20 cellular contexts compared by ENCODE assay signal in genomic region chr3:178451799-178452198, GRCh38.
DNase-seq lines count a peak whose midpoint lies in the region; ATAC-seq, FAIRE-seq and TF ChIP-seq lines count a peak whose summit lies in the region.
"Had no signal": no experiment of that assay in that cellular context is flagged by ENCODE, and none has a peak within 500 bp of the region (broad histone marks: within the 10 kb centered on the region; RNA-seq: fewer than 3 reads in every experiment).

No MANE protein-coding gene starts in this region.

- H3K36me3 ChIP-seq in H1 (ENCODE audit: control insufficient read depth in 2 of 4, insufficient read depth in 4 of 4, low read length in 3 of 4) (no peaks in the 10 kb centered on the region; a peak in 1 of 8 replicates), HepG2 (replicated peaks in 1 of 2; ENCODE audit: control insufficient read depth in 1 of 2, insufficient read depth in 2 of 2, low read length in 2 of 2) (no peaks in the 10 kb centered on the region)

- TF ChIP-seq EP300 in H1 (IDR thresholded peaks at IDR 0.05; ENCODE audit: borderline replicate concordance in 1 of 2, low read depth in 2 of 2, low read length in 2 of 2) = no peak
- no peak for TF ChIP-seq EP300 in HepG2 (IDR thresholded peaks at IDR 0.05; ENCODE audit: low read depth in 2 of 2, low read length in 2 of 2)
- TF ChIP-seq EP300 in HepG2 (CRISPR knock-in tag; IDR thresholded peaks at IDR 0.05; ENCODE audit: borderline replicate concordance) = no peak

- no peak overlapping the region for H3K14ac ChIP-seq in H1 (ENCODE audit: insufficient read length)

- CTCF ChIA-PET in H1 (lab: Charles Lee; ENCODE audit: partially characterized antibody) = interaction anchor here (0.6 to 0.7 kb wide), 3 partner anchors 11 to 1128 kb away, joined by 3 to 4 read pairs (median 3); no protein-coding TSS in a partner anchor
- CTCF ChIA-PET in HepG2 (lab: Yijun Ruan, JAX; ENCODE audit: low intra/inter-chr PET ratio, low total read pairs) = no interaction called here

- no peaks in the 10 kb centered on the region for H3K27me3 ChIP-seq in H1 (replicated peaks in 1 of 4; ENCODE audit: control insufficient read depth in 3 of 4, extremely low read depth in 1 of 4, insufficient read depth in 3 of 4, low read length in 3 of 4)
- H3K27me3 ChIP-seq in HepG2 (ENCODE audit: control insufficient read depth in 1 of 2, insufficient read depth in 2 of 2, low read length in 2 of 2) = no peaks in the 10 kb centered on the region

- POLR2A ChIA-PET in H1 (lab: Charles Lee; ENCODE audit: partially characterized antibody) = no interaction called here
- POLR2A ChIA-PET in HepG2 (lab: Yijun Ruan, JAX) = no interaction called here

- no peak overlapping the region for H2BK120ac ChIP-seq in H1 (replicated peaks; ENCODE audit: low read depth, low read length)

- DNase-seq in DMS 273 (lab: John Stamatoyannopoulos, UW; ENCODE audit: unreplicated experiment) (peak; percentile 7), DMS 273 treated with DMSO at 0.1 percent for 48 hours (lab: John Stamatoyannopoulos, UW) (no peak), GM12865 (ENCODE audit: low read depth) (peak; percentile 26), NCI-H69 (lab: John Stamatoyannopoulos, UW) (peak; percentile 45), H1 (ENCODE audit: low read depth in 1 of 2, low spot score in 2 of 2) (no peak), NCI-H1092 treated with DMSO at 0.1 percent for 48 hours (lab: John Stamatoyannopoulos, UW) (no peak), HepG2 (ENCODE audit: low spot score) (no peak)
- no peak for DNase-seq in activated T-cell treated with anti-CD3 and anti-CD28 coated beads, Interleukin-2, amount 50 U/mL, for 24 hours
- DNase-seq: CD8-positive, alpha-beta T cell; DND-41; KBM-7; NCI-H187 treated with DMSO at 0.1 percent for 48 hours; NCI-H2171 treated with DMSO at 0.1 percent for 48 hours; NCI-H446 treated with DMSO at 0.1 percent for 48 hours; Right ventricle myocardium superior had no signal

- no peak for TF ChIP-seq CTCF in GM12865 (IDR thresholded peaks at IDR 0.05; ENCODE audit: insufficient read depth, low read depth, low read length, missing control alignments)
- peak; percentile 6 to 23 (median 21); a peak in 3 of 4 replicates for TF ChIP-seq CTCF in H1 (IDR thresholded peaks at IDR 0.05; ENCODE audit: control extremely low read depth in 1 of 3, insufficient read depth in 1 of 3, low read depth in 1 of 3, low read length in 3 of 3)
- no peak for TF ChIP-seq CTCF in HepG2 (CRISPR knock-in tag; IDR thresholded peaks at IDR 0.05)

- no peak overlapping the region for H2AK5ac ChIP-seq in H1 (ENCODE audit: low read depth, low read length)

- no peak overlapping the region for H2AFZ ChIP-seq in H1 (ENCODE audit: low read length)
- H2AFZ ChIP-seq in HepG2 (ENCODE audit: low read length) = no peak overlapping the region

- H3K27ac ChIP-seq in H1 (ENCODE audit: low read depth, low read length) = no peak overlapping the region
- no peak overlapping the region for H3K27ac ChIP-seq in HepG2 (ENCODE audit: extremely low read length, insufficient read depth, low read length)
- H3K27ac ChIP-seq: 22Rv1, SK-N-MC had no signal

- no peaks in the 10 kb centered on the region for H3K9me3 Mint-ChIP-seq in activated T-cell treated with anti-CD3 and anti-CD28 coated beads, Interleukin-2, amount 50 U/mL, for 24 hours
- H3K9me3 Mint-ChIP-seq: CD8-positive, alpha-beta T cell had no signal

- no peak for ATAC-seq in HepG2
- ATAC-seq: CD8-positive, alpha-beta T cell had no signal

- no peaks in the 10 kb centered on the region for H3K4me1 Mint-ChIP-seq in activated T-cell treated with anti-CD3 and anti-CD28 coated beads, Interleukin-2, amount 50 U/mL, for 24 hours (ENCODE audit: low read depth)

- no peak for FAIRE-seq in H1 (lab: Jason Lieb, UNC)
- FAIRE-seq in HepG2 (lab: Jason Lieb, UNC) = no peak
- FAIRE-seq: D721Med, G401.6, RCC 7860 had no signal

- no peak overlapping the region for H3K4me2 ChIP-seq in H1 (ENCODE audit: insufficient read depth in 1 of 2, low read depth in 2 of 2, low read length in 2 of 2)
- H3K4me2 ChIP-seq in HepG2 (ENCODE audit: low read depth, low read length) = no peak overlapping the region

- no peak overlapping the region for H2BK5ac ChIP-seq in H1 (ENCODE audit: low read depth, low read length)

- TF ChIP-seq POLR2A in H1 (IDR thresholded peaks at IDR 0.05; ENCODE audit: control extremely low read depth in 1 of 2, low read depth in 2 of 2, low read length in 2 of 2) (no peak), HepG2 (IDR thresholded peaks at IDR 0.05; ENCODE audit: insufficient read depth in 1 of 2, low read depth in 2 of 2, low read length in 2 of 2) (no peak)

- TF ChIP-seq RAD21 in H1 (IDR thresholded peaks at IDR 0.05 in 1 of 2, conservative IDR thresholded peaks at IDR 0.05 in 1 of 2; ENCODE audit: low read depth in 2 of 2, low read length in 2 of 2) = peak; percentile 51 to 57
- TF ChIP-seq RAD21 in HepG2 (CRISPR knock-in tag; IDR thresholded peaks at IDR 0.05) = no peak

- BruUV-seq in HepG2 (replicated peaks; lab: Mats Ljungman, UMichigan) = no TSS peak

- H3K9me3 ChIP-seq in H1 (ENCODE audit: insufficient read depth in 2 of 2, low read depth in 1 of 2, low read length in 1 of 2) (no peaks in the 10 kb centered on the region), HepG2 (ENCODE audit: low read length) (no peaks in the 10 kb centered on the region)

- H3K4me3 Mint-ChIP-seq in activated T-cell treated with anti-CD3 and anti-CD28 coated beads, Interleukin-2, amount 50 U/mL, for 24 hours = no peak overlapping the region
- H3K4me3 Mint-ChIP-seq: CD8-positive, alpha-beta T cell had no signal

- no peaks in the 10 kb centered on the region for H3K36me3 Mint-ChIP-seq in activated T-cell treated with anti-CD3 and anti-CD28 coated beads, Interleukin-2, amount 50 U/mL, for 24 hours (ENCODE audit: low read depth)
- H3K36me3 Mint-ChIP-seq: CD8-positive, alpha-beta T cell had no signal

- no peak overlapping the region for H4K91ac ChIP-seq in H1 (replicated peaks; ENCODE audit: insufficient read length, low read length)

- H4K20me1 ChIP-seq in H1 (replicated peaks in 1 of 2; ENCODE audit: control insufficient read depth in 1 of 2, insufficient read depth in 2 of 2, low read length in 2 of 2) = no peaks in the 10 kb centered on the region
- H4K20me1 ChIP-seq in HepG2 (ENCODE audit: insufficient read depth, low read length) = no peaks in the 10 kb centered on the region

- H3K9ac ChIP-seq in H1 (replicated peaks in 1 of 4; ENCODE audit: extremely low read depth in 1 of 4, low read depth in 3 of 4, low read length in 3 of 4) (no peak overlapping the region), HepG2 (ENCODE audit: insufficient read depth, low read depth, low read length) (no peak overlapping the region)

- no peaks in the 10 kb centered on the region; the same call in 1 of the 2 replicates for H3K23me2 ChIP-seq in H1 (ENCODE audit: low read depth, low read length)

- H3K56ac ChIP-seq in H1 (replicated peaks; ENCODE audit: insufficient read length, low read depth, low read length) = no peak overlapping the region

- H3K4ac ChIP-seq in H1 (replicated peaks; ENCODE audit: insufficient read length, low read depth, low read length) = no peak overlapping the region

- intact Hi-C loops in HepG2 (cut with micrococcal nuclease; ENCODE audit: unreplicated experiment) = no loop called here

- no peak overlapping the region for H2BK12ac ChIP-seq in H1 (ENCODE audit: low read depth, low read length)

- no peaks in the 10 kb centered on the region for H3K79me1 ChIP-seq in H1 (ENCODE audit: low read depth, low read length)

- no peak overlapping the region for H3K23ac ChIP-seq in H1 (ENCODE audit: insufficient read length)

- H3K4me1 ChIP-seq in H1 (replicated peaks in 1 of 4; ENCODE audit: control insufficient read depth in 3 of 4, insufficient read depth in 4 of 4, low read length in 3 of 4) (no peaks in the 10 kb centered on the region), HepG2 (ENCODE audit: insufficient read depth, low read length) (no peaks in the 10 kb centered on the region)

- H3K79me2 ChIP-seq in H1 (ENCODE audit: control insufficient read depth in 1 of 2, insufficient read depth in 2 of 2, low read length in 2 of 2) (no peaks in the 10 kb centered on the region), HepG2 (ENCODE audit: insufficient read depth, low read length) (no peaks in the 10 kb centered on the region)

- no peak overlapping the region for H4K8ac ChIP-seq in H1 (ENCODE audit: extremely low read depth, insufficient read depth, low read length)

- no peak overlapping the region for H3K27ac Mint-ChIP-seq in activated T-cell treated with anti-CD3 and anti-CD28 coated beads, Interleukin-2, amount 50 U/mL, for 24 hours
- H3K27ac Mint-ChIP-seq: CD8-positive, alpha-beta T cell had no signal

- no peak overlapping the region for H2BK20ac ChIP-seq in H1 (ENCODE audit: low read length)

- no peak overlapping the region for H4K5ac ChIP-seq in H1 (ENCODE audit: insufficient read length, low read depth, low read length)

- H3K4me3 ChIP-seq in GM12865 (ENCODE audit: low read depth, low read length) = no peak overlapping the region
- no peak overlapping the region for H3K4me3 ChIP-seq in H1 (ENCODE audit: extremely low read depth in 1 of 4, insufficient read depth in 2 of 4, low read depth in 3 of 4, low read length in 4 of 4)
- no peak overlapping the region for H3K4me3 ChIP-seq in HepG2 (replicated peaks in 1 of 3; ENCODE audit: insufficient read depth in 1 of 3, low read depth in 2 of 3, low read length in 3 of 3)
- H3K4me3 ChIP-seq: SK-N-MC had no signal

- in situ Hi-C loops in HepG2 (cut with HindIII; ENCODE audit: extremely low pct_ligation_motif_present, low pct_unique_long_range_greater_than_20kb) = no loop called here

- H3K18ac ChIP-seq in H1 (ENCODE audit: extremely low read depth, low read length) = no peak overlapping the region

- no peak overlapping the region for H2BK15ac ChIP-seq in H1 (ENCODE audit: low read length)

- H3K27me3 Mint-ChIP-seq in activated T-cell treated with anti-CD3 and anti-CD28 coated beads, Interleukin-2, amount 50 U/mL, for 24 hours = peaks cover 22% of the 10 kb centered on the region

TF ChIP-seq in H1, 55 proteins besides CTCF, POLR2A, EP300 and RAD21 (continues in another document):
- TF ChIP-seq E2F6 (IDR thresholded peaks at IDR 0.05) (no peak), TBP (IDR thresholded peaks at IDR 0.05; ENCODE audit: low read depth, low read length) (no peak)

TF ChIP-seq in HepG2, 621 proteins besides CTCF, POLR2A, EP300 and RAD21 (continues in another document):
- no peak for TF ChIP-seq ZFYVE20 (CRISPR knock-in tag; IDR thresholded peaks at IDR 0.05; ENCODE audit: borderline replicate concordance, low read depth)
- TF ChIP-seq ELK4 (CRISPR knock-in tag; IDR thresholded peaks at IDR 0.05; ENCODE audit: borderline replicate concordance) = no peak
- TF ChIP-seq ZC3H4 (CRISPR knock-in tag; IDR thresholded peaks at IDR 0.05; ENCODE audit: borderline replicate concordance) = no peak

Comparison
In these comparisons a context has a peak if more than half of its experiments do, and no peak if none do; other contexts are left out.
1. DNase-seq: peak in DMS 273 (single experiment), GM12865 (single experiment) and NCI-H69 (single experiment); none in DMS 273 treated with DMSO at 0.1 percent for 48 hours (single experiment), H1 (0 of 2), NCI-H1092 treated with DMSO at 0.1 percent for 48 hours (single experiment), HepG2 (single experiment) and activated T-cell treated with anti-CD3 and anti-CD28 coated beads, Interleukin-2, amount 50 U/mL, for 24 hours (single experiment).
2. CTCF ChIP-seq: peak in H1 (3 of 3); none in GM12865 (single experiment) and HepG2 (single experiment).